ENCODE assay signal across 1 cellular context in the genomic region with DNA sequence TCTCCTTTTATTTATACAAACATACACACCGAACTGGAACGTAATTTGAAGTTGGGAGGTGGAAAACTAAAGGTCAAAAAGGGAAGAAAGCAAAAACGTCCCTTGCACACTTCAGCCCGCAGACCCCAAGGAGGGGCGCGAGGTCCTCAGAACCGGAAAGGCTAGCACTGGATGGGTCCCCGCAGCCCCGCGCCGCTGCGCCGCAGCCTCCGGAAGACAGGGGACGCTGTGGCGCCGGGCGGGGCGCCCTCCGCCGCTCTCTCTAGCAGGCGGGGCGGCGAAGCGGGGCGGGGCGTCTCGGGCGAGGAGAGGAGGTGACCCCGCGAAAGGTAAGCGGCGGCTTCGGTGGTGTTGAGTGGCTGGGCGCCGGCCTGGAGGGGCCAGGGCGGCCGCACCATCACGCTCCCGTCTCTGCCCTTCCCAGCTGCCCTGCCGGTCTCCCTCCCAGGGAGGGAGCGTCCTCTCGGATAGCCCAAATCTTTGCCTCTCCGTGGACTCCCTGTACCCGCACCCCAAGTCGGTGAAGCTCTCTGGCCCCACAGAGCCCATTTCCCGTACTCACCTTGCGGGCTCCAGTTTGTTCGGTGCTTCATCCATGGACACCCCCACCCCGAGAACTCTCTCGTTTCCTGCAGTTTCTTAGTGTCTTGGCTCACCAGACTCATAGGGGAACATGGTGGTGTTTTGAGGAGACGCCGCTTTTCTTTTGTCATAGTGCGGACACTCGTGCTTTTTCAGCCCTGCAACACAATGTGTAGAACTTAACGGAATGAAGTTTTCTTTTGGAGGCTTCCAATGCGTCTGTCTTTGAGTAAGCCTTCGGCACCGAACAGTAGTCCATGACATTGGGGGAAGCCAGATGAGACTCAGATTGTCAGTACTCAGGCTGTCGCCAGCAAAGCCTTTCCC.
TF ChIP-seq lines count a peak whose summit lies in the region.

A gene with protein sequence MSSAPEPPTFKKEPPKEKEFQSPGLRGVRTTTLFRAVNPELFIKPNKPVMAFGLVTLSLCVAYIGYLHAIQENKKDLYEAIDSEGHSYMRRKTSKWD (plus strand): TSS at position 285 of the 909 bp plus-strand sequence. CDS start 14,444 bp downstream, outside the sequence.

TF ChIP-seq in WTC11, 78 proteins besides CTCF, POLR2A, EP300 and RAD21 (continued from another document and continues in another):
- TF ChIP-seq, protein P1, sequence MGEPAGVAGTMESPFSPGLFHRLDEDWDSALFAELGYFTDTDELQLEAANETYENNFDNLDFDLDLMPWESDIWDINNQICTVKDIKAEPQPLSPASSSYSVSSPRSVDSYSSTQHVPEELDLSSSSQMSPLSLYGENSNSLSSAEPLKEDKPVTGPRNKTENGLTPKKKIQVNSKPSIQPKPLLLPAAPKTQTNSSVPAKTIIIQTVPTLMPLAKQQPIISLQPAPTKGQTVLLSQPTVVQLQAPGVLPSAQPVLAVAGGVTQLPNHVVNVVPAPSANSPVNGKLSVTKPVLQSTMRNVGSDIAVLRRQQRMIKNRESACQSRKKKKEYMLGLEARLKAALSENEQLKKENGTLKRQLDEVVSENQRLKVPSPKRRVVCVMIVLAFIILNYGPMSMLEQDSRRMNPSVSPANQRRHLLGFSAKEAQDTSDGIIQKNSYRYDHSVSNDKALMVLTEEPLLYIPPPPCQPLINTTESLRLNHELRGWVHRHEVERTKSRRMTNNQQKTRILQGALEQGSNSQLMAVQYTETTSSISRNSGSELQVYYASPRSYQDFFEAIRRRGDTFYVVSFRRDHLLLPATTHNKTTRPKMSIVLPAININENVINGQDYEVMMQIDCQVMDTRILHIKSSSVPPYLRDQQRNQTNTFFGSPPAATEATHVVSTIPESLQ (CRISPR knock-in tag; IDR thresholded peaks at IDR 0.05) = no peak
- TF ChIP-seq CREM (CRISPR knock-in tag; IDR thresholded peaks at IDR 0.05) = peak; percentile 80
- TF ChIP-seq, protein P2, sequence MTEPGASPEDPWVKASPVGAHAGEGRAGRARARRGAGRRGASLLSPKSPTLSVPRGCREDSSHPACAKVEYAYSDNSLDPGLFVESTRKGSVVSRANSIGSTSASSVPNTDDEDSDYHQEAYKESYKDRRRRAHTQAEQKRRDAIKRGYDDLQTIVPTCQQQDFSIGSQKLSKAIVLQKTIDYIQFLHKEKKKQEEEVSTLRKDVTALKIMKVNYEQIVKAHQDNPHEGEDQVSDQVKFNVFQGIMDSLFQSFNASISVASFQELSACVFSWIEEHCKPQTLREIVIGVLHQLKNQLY (CRISPR knock-in tag; IDR thresholded peaks at IDR 0.05) = 0 out of 2 replicates have a peak, but pooled peaks have one; percentile 52
- TF ChIP-seq NFATC4 (CRISPR knock-in tag; IDR thresholded peaks at IDR 0.05) = no peak
- no peak for TF ChIP-seq PRRX2 (CRISPR knock-in tag; IDR thresholded peaks at IDR 0.05)
- peak; percentile 96 for TF ChIP-seq SP1 (CRISPR knock-in tag; conservative IDR thresholded peaks at IDR 0.05)
- TF ChIP-seq, protein P3, sequence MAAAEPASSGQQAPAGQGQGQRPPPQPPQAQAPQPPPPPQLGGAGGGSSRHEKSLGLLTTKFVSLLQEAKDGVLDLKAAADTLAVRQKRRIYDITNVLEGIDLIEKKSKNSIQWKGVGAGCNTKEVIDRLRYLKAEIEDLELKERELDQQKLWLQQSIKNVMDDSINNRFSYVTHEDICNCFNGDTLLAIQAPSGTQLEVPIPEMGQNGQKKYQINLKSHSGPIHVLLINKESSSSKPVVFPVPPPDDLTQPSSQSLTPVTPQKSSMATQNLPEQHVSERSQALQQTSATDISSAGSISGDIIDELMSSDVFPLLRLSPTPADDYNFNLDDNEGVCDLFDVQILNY (CRISPR knock-in tag; IDR thresholded peaks at IDR 0.05) = peak; percentile 86; the same call in 1 of the 2 replicates
- TF ChIP-seq, protein P4, sequence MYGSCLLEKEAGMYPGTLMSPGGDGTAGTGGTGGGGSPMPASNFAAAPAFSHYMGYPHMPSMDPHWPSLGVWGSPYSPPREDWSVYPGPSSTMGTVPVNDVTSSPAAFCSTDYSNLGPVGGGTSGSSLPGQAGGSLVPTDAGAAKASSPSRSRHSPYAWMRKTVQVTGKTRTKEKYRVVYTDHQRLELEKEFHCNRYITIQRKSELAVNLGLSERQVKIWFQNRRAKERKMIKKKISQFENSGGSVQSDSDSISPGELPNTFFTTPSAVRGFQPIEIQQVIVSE (CRISPR knock-in tag; IDR thresholded peaks at IDR 0.05; ENCODE audit: borderline replicate concordance) = no peak
- TF ChIP-seq TP53 (CRISPR knock-in tag; IDR thresholded peaks at IDR 0.05) = 0 out of 2 replicates have a peak, but pooled peaks have one; percentile 60
- no peak for TF ChIP-seq NR1H2 (CRISPR knock-in tag; IDR thresholded peaks at IDR 0.05)
- 0 out of 2 replicates have a peak, but pooled peaks have one; percentile 45 for TF ChIP-seq ELF4 (CRISPR knock-in tag; IDR thresholded peaks at IDR 0.05; ENCODE audit: low read depth)
- TF ChIP-seq, protein P5, sequence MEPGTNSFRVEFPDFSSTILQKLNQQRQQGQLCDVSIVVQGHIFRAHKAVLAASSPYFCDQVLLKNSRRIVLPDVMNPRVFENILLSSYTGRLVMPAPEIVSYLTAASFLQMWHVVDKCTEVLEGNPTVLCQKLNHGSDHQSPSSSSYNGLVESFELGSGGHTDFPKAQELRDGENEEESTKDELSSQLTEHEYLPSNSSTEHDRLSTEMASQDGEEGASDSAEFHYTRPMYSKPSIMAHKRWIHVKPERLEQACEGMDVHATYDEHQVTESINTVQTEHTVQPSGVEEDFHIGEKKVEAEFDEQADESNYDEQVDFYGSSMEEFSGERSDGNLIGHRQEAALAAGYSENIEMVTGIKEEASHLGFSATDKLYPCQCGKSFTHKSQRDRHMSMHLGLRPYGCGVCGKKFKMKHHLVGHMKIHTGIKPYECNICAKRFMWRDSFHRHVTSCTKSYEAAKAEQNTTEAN (CRISPR knock-in tag; IDR thresholded peaks at IDR 0.05) = peak; percentile 82; the same call in 1 of the 2 replicates
- 0 out of 2 replicates have a peak, but pooled peaks have one; percentile 45 for TF ChIP-seq ZNF416 (CRISPR knock-in tag; IDR thresholded peaks at IDR 0.05)
- 0 out of 2 replicates have a peak, but pooled peaks have one; percentile 37 for TF ChIP-seq ZNF232 (CRISPR knock-in tag; IDR thresholded peaks at IDR 0.05)
- TF ChIP-seq, protein P6, sequence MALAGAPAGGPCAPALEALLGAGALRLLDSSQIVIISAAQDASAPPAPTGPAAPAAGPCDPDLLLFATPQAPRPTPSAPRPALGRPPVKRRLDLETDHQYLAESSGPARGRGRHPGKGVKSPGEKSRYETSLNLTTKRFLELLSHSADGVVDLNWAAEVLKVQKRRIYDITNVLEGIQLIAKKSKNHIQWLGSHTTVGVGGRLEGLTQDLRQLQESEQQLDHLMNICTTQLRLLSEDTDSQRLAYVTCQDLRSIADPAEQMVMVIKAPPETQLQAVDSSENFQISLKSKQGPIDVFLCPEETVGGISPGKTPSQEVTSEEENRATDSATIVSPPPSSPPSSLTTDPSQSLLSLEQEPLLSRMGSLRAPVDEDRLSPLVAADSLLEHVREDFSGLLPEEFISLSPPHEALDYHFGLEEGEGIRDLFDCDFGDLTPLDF (CRISPR knock-in tag; IDR thresholded peaks at IDR 0.05) = no peak
- no peak for TF ChIP-seq NR2C2 (CRISPR knock-in tag; IDR thresholded peaks at IDR 0.05)
- TF ChIP-seq CBFB (CRISPR knock-in tag; IDR thresholded peaks at IDR 0.05; ENCODE audit: low read depth) = no peak
- TF ChIP-seq, protein P7, sequence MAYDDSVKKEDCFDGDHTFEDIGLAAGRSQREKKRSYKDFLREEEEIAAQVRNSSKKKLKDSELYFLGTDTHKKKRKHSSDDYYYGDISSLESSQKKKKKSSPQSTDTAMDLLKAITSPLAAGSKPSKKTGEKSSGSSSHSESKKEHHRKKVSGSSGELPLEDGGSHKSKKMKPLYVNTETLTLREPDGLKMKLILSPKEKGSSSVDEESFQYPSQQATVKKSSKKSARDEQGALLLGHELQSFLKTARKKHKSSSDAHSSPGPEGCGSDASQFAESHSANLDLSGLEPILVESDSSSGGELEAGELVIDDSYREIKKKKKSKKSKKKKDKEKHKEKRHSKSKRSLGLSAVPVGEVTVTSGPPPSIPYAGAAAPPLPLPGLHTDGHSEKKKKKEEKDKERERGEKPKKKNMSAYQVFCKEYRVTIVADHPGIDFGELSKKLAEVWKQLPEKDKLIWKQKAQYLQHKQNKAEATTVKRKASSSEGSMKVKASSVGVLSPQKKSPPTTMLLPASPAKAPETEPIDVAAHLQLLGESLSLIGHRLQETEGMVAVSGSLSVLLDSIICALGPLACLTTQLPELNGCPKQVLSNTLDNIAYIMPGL (CRISPR knock-in tag; IDR thresholded peaks at IDR 0.05) = peak; percentile 96
- TF ChIP-seq SMAD4 (CRISPR knock-in tag; IDR thresholded peaks at IDR 0.05) = no peak
- no peak for TF ChIP-seq ZNF121 (CRISPR knock-in tag; IDR thresholded peaks at IDR 0.05)
- peak; percentile 73; the same call in 1 of the 2 replicates for TF ChIP-seq TEAD1 (CRISPR knock-in tag; IDR thresholded peaks at IDR 0.05)
- no peak for TF ChIP-seq NFE2L1 (CRISPR knock-in tag; IDR thresholded peaks at IDR 0.05)
- TF ChIP-seq GRHL2 (CRISPR knock-in tag; IDR thresholded peaks at IDR 0.05; ENCODE audit: insufficient replicate concordance, severe bottlenecking) = no peak
- no peak for TF ChIP-seq NFYB (CRISPR knock-in tag; conservative IDR thresholded peaks at IDR 0.05; ENCODE audit: low read depth)
- TF ChIP-seq, protein P8, sequence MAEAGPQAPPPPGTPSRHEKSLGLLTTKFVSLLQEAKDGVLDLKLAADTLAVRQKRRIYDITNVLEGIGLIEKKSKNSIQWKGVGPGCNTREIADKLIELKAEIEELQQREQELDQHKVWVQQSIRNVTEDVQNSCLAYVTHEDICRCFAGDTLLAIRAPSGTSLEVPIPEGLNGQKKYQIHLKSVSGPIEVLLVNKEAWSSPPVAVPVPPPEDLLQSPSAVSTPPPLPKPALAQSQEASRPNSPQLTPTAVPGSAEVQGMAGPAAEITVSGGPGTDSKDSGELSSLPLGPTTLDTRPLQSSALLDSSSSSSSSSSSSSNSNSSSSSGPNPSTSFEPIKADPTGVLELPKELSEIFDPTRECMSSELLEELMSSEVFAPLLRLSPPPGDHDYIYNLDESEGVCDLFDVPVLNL (CRISPR knock-in tag; IDR thresholded peaks at IDR 0.05; ENCODE audit: borderline replicate concordance, low read depth) = no peak
- TF ChIP-seq TEAD4 (CRISPR knock-in tag; IDR thresholded peaks at IDR 0.05) = no peak
- TF ChIP-seq, protein P9, sequence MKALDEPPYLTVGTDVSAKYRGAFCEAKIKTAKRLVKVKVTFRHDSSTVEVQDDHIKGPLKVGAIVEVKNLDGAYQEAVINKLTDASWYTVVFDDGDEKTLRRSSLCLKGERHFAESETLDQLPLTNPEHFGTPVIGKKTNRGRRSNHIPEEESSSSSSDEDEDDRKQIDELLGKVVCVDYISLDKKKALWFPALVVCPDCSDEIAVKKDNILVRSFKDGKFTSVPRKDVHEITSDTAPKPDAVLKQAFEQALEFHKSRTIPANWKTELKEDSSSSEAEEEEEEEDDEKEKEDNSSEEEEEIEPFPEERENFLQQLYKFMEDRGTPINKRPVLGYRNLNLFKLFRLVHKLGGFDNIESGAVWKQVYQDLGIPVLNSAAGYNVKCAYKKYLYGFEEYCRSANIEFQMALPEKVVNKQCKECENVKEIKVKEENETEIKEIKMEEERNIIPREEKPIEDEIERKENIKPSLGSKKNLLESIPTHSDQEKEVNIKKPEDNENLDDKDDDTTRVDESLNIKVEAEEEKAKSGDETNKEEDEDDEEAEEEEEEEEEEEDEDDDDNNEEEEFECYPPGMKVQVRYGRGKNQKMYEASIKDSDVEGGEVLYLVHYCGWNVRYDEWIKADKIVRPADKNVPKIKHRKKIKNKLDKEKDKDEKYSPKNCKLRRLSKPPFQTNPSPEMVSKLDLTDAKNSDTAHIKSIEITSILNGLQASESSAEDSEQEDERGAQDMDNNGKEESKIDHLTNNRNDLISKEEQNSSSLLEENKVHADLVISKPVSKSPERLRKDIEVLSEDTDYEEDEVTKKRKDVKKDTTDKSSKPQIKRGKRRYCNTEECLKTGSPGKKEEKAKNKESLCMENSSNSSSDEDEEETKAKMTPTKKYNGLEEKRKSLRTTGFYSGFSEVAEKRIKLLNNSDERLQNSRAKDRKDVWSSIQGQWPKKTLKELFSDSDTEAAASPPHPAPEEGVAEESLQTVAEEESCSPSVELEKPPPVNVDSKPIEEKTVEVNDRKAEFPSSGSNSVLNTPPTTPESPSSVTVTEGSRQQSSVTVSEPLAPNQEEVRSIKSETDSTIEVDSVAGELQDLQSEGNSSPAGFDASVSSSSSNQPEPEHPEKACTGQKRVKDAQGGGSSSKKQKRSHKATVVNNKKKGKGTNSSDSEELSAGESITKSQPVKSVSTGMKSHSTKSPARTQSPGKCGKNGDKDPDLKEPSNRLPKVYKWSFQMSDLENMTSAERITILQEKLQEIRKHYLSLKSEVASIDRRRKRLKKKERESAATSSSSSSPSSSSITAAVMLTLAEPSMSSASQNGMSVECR (CRISPR knock-in tag; IDR thresholded peaks at IDR 0.05; ENCODE audit: borderline replicate concordance) = 0 out of 2 replicates have a peak, but pooled peaks have one; percentile 30
- no peak for TF ChIP-seq SMAD3 (CRISPR knock-in tag; IDR thresholded peaks at IDR 0.05; ENCODE audit: borderline replicate concordance)
- TF ChIP-seq OVOL2 (CRISPR knock-in tag; IDR thresholded peaks at IDR 0.05; ENCODE audit: borderline replicate concordance) = no peak
- no peak for TF ChIP-seq MXD4 (CRISPR knock-in tag; IDR thresholded peaks at IDR 0.05; ENCODE audit: borderline replicate concordance)
- TF ChIP-seq TCF7 (CRISPR knock-in tag; IDR thresholded peaks at IDR 0.05; ENCODE audit: low read depth) = no peak
- 0 out of 2 replicates have a peak, but pooled peaks have one; percentile 62 for TF ChIP-seq MYBL2 (CRISPR knock-in tag; IDR thresholded peaks at IDR 0.05)
- TF ChIP-seq ESRRA (CRISPR knock-in tag; IDR thresholded peaks at IDR 0.05; ENCODE audit: borderline replicate concordance) = peak; percentile 92
- TF ChIP-seq KAT7 (CRISPR knock-in tag; IDR thresholded peaks at IDR 0.05; ENCODE audit: borderline replicate concordance) = peak; percentile 97
- TF ChIP-seq, protein P10, sequence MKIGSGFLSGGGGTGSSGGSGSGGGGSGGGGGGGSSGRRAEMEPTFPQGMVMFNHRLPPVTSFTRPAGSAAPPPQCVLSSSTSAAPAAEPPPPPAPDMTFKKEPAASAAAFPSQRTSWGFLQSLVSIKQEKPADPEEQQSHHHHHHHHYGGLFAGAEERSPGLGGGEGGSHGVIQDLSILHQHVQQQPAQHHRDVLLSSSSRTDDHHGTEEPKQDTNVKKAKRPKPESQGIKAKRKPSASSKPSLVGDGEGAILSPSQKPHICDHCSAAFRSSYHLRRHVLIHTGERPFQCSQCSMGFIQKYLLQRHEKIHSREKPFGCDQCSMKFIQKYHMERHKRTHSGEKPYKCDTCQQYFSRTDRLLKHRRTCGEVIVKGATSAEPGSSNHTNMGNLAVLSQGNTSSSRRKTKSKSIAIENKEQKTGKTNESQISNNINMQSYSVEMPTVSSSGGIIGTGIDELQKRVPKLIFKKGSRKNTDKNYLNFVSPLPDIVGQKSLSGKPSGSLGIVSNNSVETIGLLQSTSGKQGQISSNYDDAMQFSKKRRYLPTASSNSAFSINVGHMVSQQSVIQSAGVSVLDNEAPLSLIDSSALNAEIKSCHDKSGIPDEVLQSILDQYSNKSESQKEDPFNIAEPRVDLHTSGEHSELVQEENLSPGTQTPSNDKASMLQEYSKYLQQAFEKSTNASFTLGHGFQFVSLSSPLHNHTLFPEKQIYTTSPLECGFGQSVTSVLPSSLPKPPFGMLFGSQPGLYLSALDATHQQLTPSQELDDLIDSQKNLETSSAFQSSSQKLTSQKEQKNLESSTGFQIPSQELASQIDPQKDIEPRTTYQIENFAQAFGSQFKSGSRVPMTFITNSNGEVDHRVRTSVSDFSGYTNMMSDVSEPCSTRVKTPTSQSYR (CRISPR knock-in tag; IDR thresholded peaks at IDR 0.05) = no peak
- TF ChIP-seq FOXK1 (CRISPR knock-in tag; IDR thresholded peaks at IDR 0.05) = peak; percentile 81
